In genomic region chr7:73519867-73520672, GRCh38 we compare ENCODE assay signal across 8 cellular contexts.
DNase-seq lines count a peak whose midpoint lies in the region; FAIRE-seq and TF ChIP-seq lines count a peak whose summit lies in the region.

No MANE protein-coding gene starts in this region.

- peak overlapping the region; percentile 72 for H3K4me3 ChIP-seq in iPS-11a (ENCODE audit: low read depth, low read length)

- TF ChIP-seq CTCF in D721Med (IDR thresholded peaks at IDR 0.05; ENCODE audit: insufficient read depth, missing control alignments): no peak

- FAIRE-seq in D721Med (lab: Jason Lieb, UNC): no peak

- DNase-seq in stimulated activated CD4-positive, alpha-beta T cell treated with anti-CD3 and anti-CD28 coated beads, Interleukin-1b, Interleukin-23, amount 100 ng/mL, for 48 hours: peak; percentile 33
- DNase-seq in stimulated activated CD4-positive, alpha-beta T cell treated with anti-CD3 and anti-CD28 coated beads, Interleukin-12 subunit alpha, Interleukin-12 subunit beta, amount 100 ng/mL, for 4 hours: no peak
- peak; percentile 11 for DNase-seq in activated T-helper 9 cell treated with anti-CD3 and anti-CD28 coated beads, Interleukin-2, amount 50 U/mL, for 16 hours (ENCODE audit: low read depth)
- DNase-seq in stimulated activated CD4-positive, alpha-beta T cell treated with anti-CD3 and anti-CD28 coated beads, Interleukin-4, amount 100 ng/mL, for 1 hour: peak; percentile 27
- DNase-seq in D721Med (ENCODE audit: insufficient read length, low spot score): no peak
- DNase-seq in islet precursor cell: no peak
- no peak for DNase-seq in NCI-H748 treated with DMSO at 0.1 percent for 48 hours (lab: John Stamatoyannopoulos, UW)

Comparison
In these comparisons a context has a peak if more than half of its experiments do, and no peak if none do; other contexts are left out.
1. DNase-seq: peak in stimulated activated CD4-positive, alpha-beta T cell treated with anti-CD3 and anti-CD28 coated beads, Interleukin-1b, Interleukin-23, amount 100 ng/mL, for 48 hours (single experiment), activated T-helper 9 cell treated with anti-CD3 and anti-CD28 coated beads, Interleukin-2, amount 50 U/mL, for 16 hours (single experiment) and stimulated activated CD4-positive, alpha-beta T cell treated with anti-CD3 and anti-CD28 coated beads, Interleukin-4, amount 100 ng/mL, for 1 hour (single experiment); none in stimulated activated CD4-positive, alpha-beta T cell treated with anti-CD3 and anti-CD28 coated beads, Interleukin-12 subunit alpha, Interleukin-12 subunit beta, amount 100 ng/mL, for 4 hours (single experiment), D721Med (single experiment), islet precursor cell (single experiment) and NCI-H748 treated with DMSO at 0.1 percent for 48 hours (single experiment).